Comparison of ENCODE assay signal across 13 cellular contexts in genomic region chr3:101941253-101942039, GRCh38.
DNase-seq lines count a peak whose midpoint lies in the region; ATAC-seq and TF ChIP-seq lines count a peak whose summit lies in the region.
"Had no signal": no experiment of that assay in that cellular context is flagged by ENCODE, and none has a peak within 500 bp of the region (broad histone marks: within the 10 kb centered on the region; RNA-seq: fewer than 3 reads in every experiment).

No MANE protein-coding gene starts in this region.

- no peaks in the 10 kb centered on the region for H3K79me2 ChIP-seq in fibroblast of lung (ENCODE audit: control insufficient read depth, insufficient read depth, low read length)

- H3K27me3 ChIP-seq in heart left ventricle (no peaks in the 10 kb centered on the region), fibroblast of lung (ENCODE audit: control insufficient read depth, insufficient read depth, low read length) (no peaks in the 10 kb centered on the region)
- H3K27me3 ChIP-seq: uterus had no signal

- H3K27ac ChIP-seq in heart left ventricle (peak overlapping the region in 8 of 12 donors; percentile 5 to 82 (median 47)), fibroblast of lung (ENCODE audit: insufficient read depth, low read length) (peak overlapping the region; percentile 92)

- no peak overlapping the region for H3K4me3 Mint-ChIP-seq in stimulated activated memory B cell treated with anti-CD40 and anti-IgM and Interleukin-4, amounts not matched to agents 10 μg/mL and 1 μg/mL and 100 μg/mL, for 72 hours
- no peak overlapping the region for H3K4me3 Mint-ChIP-seq in nephron progenitor cell

- peaks cover 0 to 66% (median 27%) of the 10 kb centered on the region in 12 donors for H3K4me1 ChIP-seq in heart left ventricle
- H3K4me1 ChIP-seq in fibroblast of lung (ENCODE audit: control insufficient read depth, extremely low read depth, insufficient read depth, low read length), result peaks cover 18% of the 10 kb centered on the region
- H3K4me1 ChIP-seq: uterus had no signal

- no peaks in the 10 kb centered on the region for H3K9me3 ChIP-seq in heart left ventricle
- H3K9me3 ChIP-seq in fibroblast of lung (ENCODE audit: control insufficient read depth, insufficient read depth, low read depth, low read length), result no peaks in the 10 kb centered on the region
- H3K9me3 ChIP-seq: uterus had no signal

- H3K36me3 ChIP-seq in heart left ventricle, result no peaks in the 10 kb centered on the region
- no peaks in the 10 kb centered on the region for H3K36me3 ChIP-seq in fibroblast of lung (ENCODE audit: control insufficient read depth, insufficient read depth, low read length)
- H3K36me3 ChIP-seq: uterus had no signal

- no peak overlapping the region for H3K27ac Mint-ChIP-seq in stimulated activated memory B cell treated with anti-CD40 and anti-IgM and Interleukin-4, amounts not matched to agents 10 μg/mL and 1 μg/mL and 100 μg/mL, for 72 hours
- H3K27ac Mint-ChIP-seq in nephron progenitor cell, result no peak overlapping the region

- no peaks in the 10 kb centered on the region for H3K9me3 Mint-ChIP-seq in stimulated activated memory B cell treated with anti-CD40 and anti-IgM and Interleukin-4, amounts not matched to agents 10 μg/mL and 1 μg/mL and 100 μg/mL, for 72 hours
- no peaks in the 10 kb centered on the region for H3K9me3 Mint-ChIP-seq in nephron progenitor cell

- H2AFZ ChIP-seq in fibroblast of lung (ENCODE audit: low read length), result peak overlapping the region; percentile 75

- H3K36me3 Mint-ChIP-seq in stimulated activated memory B cell treated with anti-CD40 and anti-IgM and Interleukin-4, amounts not matched to agents 10 μg/mL and 1 μg/mL and 100 μg/mL, for 72 hours, result no peaks in the 10 kb centered on the region
- no peaks in the 10 kb centered on the region for H3K36me3 Mint-ChIP-seq in nephron progenitor cell (ENCODE audit: low read depth)

- intact Hi-C loops in heart left ventricle (cut with DNase I) (loop anchor here in 2 of 10 donors (10.0 kb wide), 3 partner anchors 117 to 283 kb away; no protein-coding TSS in a partner anchor), Right ventricle myocardium superior (cut with DNase I) (no loop called here)

- TF ChIP-seq CTCF in heart left ventricle (IDR thresholded peaks at IDR 0.05) (no peak), fibroblast of lung (conservative IDR thresholded peaks at IDR 0.05 in 1 of 2, IDR thresholded peaks at IDR 0.05 in 1 of 2; ENCODE audit: low read depth in 1 of 2, low read length in 2 of 2) (no peak), nephron progenitor cell (IDR thresholded peaks at IDR 0.05) (no peak)

- ATAC-seq in heart left ventricle (no peak), Right ventricle myocardium superior (ENCODE audit: poor library complexity) (no peak), SK-N-SH treated with all-trans-retinoic acid at 6 μM for 48 hours (peak; percentile 27), HG02885 (IDR thresholded peaks at IDR 0.05; ENCODE audit: poor library complexity, unreplicated experiment) (no peak)
- ATAC-seq in stimulated activated memory B cell treated with anti-CD40 and anti-IgM and Interleukin-4, amounts not matched to agents 10 μg/mL and 1 μg/mL and 100 μg/mL, for 72 hours, result peak; percentile 27
- ATAC-seq: HCT116 had no signal

- peaks cover 51% of the 10 kb centered on the region for H3K4me1 Mint-ChIP-seq in stimulated activated memory B cell treated with anti-CD40 and anti-IgM and Interleukin-4, amounts not matched to agents 10 μg/mL and 1 μg/mL and 100 μg/mL, for 72 hours
- peaks cover 5% of the 10 kb centered on the region for H3K4me1 Mint-ChIP-seq in nephron progenitor cell

- no peaks in the 10 kb centered on the region for H3K27me3 Mint-ChIP-seq in stimulated activated memory B cell treated with anti-CD40 and anti-IgM and Interleukin-4, amounts not matched to agents 10 μg/mL and 1 μg/mL and 100 μg/mL, for 72 hours
- H3K27me3 Mint-ChIP-seq in nephron progenitor cell (ENCODE audit: low read depth, poor library complexity), result no peaks in the 10 kb centered on the region

- no peak for TF ChIP-seq POLR2A in heart left ventricle (IDR thresholded peaks at IDR 0.05)

- H3K4me2 ChIP-seq in fibroblast of lung (ENCODE audit: extremely low read depth, insufficient read depth, low read length), result peak overlapping the region; percentile 79

- H3K9ac ChIP-seq in fibroblast of lung (ENCODE audit: insufficient read depth, low read length), result no peak overlapping the region

- H3K4me3 ChIP-seq in heart left ventricle, result no peak overlapping the region
- H3K4me3 ChIP-seq in fibroblast of lung (replicated peaks in 1 of 4; ENCODE audit: control extremely low read depth in 1 of 4, insufficient read depth in 1 of 4, low read depth in 3 of 4, low read length in 4 of 4), result peak overlapping the region in 2 of 4 experiments; percentile 22 to 46
- H3K4me3 ChIP-seq: uterus had no signal

- DNase-seq in heart left ventricle (no peak), Right ventricle myocardium superior (no peak), fibroblast of lung (ENCODE audit: low read depth in 2 of 2) (peak; percentile 80 to 90), amygdala (lab: John Stamatoyannopoulos, UW) (no peak), nephron progenitor cell (no peak)
- DNase-seq: cortex of kidney, DND-41, occipital lobe had no signal

- WGBS in heart left ventricle, 4 donors, result 63 to 73% (median 69%) methylated on average over 6 of the region's 6 CpGs

- no peaks in the 10 kb centered on the region for H4K20me1 ChIP-seq in fibroblast of lung (ENCODE audit: control insufficient read depth, extremely low read depth, insufficient read depth, low read length)

TF ChIP-seq in SK-N-SH treated with all-trans-retinoic acid at 6 μM for 48 hours, 23 proteins besides CTCF, POLR2A, EP300 and RAD21:
- TF ChIP-seq ZFP30 (CRISPR knock-in tag; IDR thresholded peaks at IDR 0.05), result no peak
- peak; percentile 64 for TF ChIP-seq ISL1 (CRISPR knock-in tag; IDR thresholded peaks at IDR 0.05)
TF ChIP-seq in SK-N-SH treated with all-trans-retinoic acid at 6 μM for 48 hours: peak in this region for 1.

Comparison
In these comparisons a context has a peak if more than half of its experiments do, and no peak if none do; other contexts are left out.
1. ATAC-seq: peak in SK-N-SH treated with all-trans-retinoic acid at 6 μM for 48 hours (single experiment) and stimulated activated memory B cell treated with anti-CD40 and anti-IgM and Interleukin-4, amounts not matched to agents 10 μg/mL and 1 μg/mL and 100 μg/mL, for 72 hours (single experiment); none in heart left ventricle (0 of 4), Right ventricle myocardium superior (single experiment) and HG02885 (single experiment).
2. DNase-seq: peak in fibroblast of lung (2 of 2); none in heart left ventricle (0 of 5), Right ventricle myocardium superior (single experiment), amygdala (0 of 56) and nephron progenitor cell (single experiment).